Comparison of ENCODE assay signal across 17 cellular contexts in the genomic region with DNA sequence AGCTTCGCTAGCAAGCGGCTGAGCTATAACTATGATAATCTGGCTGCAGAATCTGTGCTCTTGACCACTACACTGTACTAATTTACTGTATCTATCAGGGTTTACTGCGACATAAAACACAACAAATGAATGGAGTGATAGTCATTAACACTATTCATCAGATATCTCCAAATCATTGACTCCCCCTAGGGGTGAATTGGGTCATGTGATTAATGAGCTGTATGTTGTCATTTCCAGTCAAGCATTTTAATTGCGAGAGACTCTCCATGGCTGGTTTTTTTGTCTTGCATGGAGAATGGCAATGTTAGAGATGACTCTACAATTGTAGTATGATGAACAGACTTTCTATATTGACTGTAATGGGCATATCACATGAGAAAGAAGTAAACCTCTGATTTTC. TPM values are rescaled to one million over a fixed set of nuclear protein-coding genes. Genes with fewer than 3 reads are reported as not detected.
DNase-seq lines count a peak whose midpoint lies in the region; ATAC-seq, FAIRE-seq and TF ChIP-seq lines count a peak whose summit lies in the region.
"Had no signal": no experiment of that assay in that cellular context is flagged by ENCODE, and none has a peak within 500 bp of the region (broad histone marks: within the 10 kb centered on the region; RNA-seq: fewer than 3 reads in every experiment).

No MANE protein-coding gene starts in this region.

- no peaks in the 10 kb centered on the region for H3K9me2 ChIP-seq in Loucy (replicated peaks; ENCODE audit: low read depth, low read length)

- TF ChIP-seq CTCF in Loucy (conservative IDR thresholded peaks at IDR 0.05; ENCODE audit: low read length) = peak; percentile 39
- peak; percentile 7 for TF ChIP-seq CTCF in astrocyte (IDR thresholded peaks at IDR 0.05; ENCODE audit: insufficient read depth, low read depth, low read length)
- peak; percentile 44 for TF ChIP-seq CTCF in neural progenitor cell (IDR thresholded peaks at IDR 0.05)
- TF ChIP-seq CTCF in upper lobe of right lung (IDR thresholded peaks at IDR 0.05) = no peak

- ATAC-seq in GM19463 (IDR thresholded peaks at IDR 0.05; ENCODE audit: unreplicated experiment) (no peak), upper lobe of right lung (no peak)

- H3K9ac ChIP-seq in Loucy (ENCODE audit: low read depth, low read length, poor library complexity, severe bottlenecking) (no peak overlapping the region), astrocyte (ENCODE audit: low read length) (no peak overlapping the region), neural progenitor cell (no peak overlapping the region)

- H3F3A ChIP-seq in Loucy (ENCODE audit: low read depth) = no peaks in the 10 kb centered on the region
- no peaks in the 10 kb centered on the region for H3F3A ChIP-seq in neural progenitor cell (ENCODE audit: low read depth)

- H3K27me3 Mint-ChIP-seq in astrocyte (ENCODE audit: low read depth, unreplicated experiment) (no peaks in the 10 kb centered on the region), neural progenitor cell (ENCODE audit: insufficient read depth, low read depth) (no peaks in the 10 kb centered on the region)
- H3K27me3 Mint-ChIP-seq: dendritic cell treated with granulocyte-macrophage colony-stimulating factor and Interleukin-4, amounts not matched to agents 40 ng/mL and 50 ng/mL, for 4 days had no signal

- H3K4me1 ChIP-seq in Loucy (ENCODE audit: insufficient read depth, low read length, poor library complexity, severe bottlenecking) = peaks cover 24% of the 10 kb centered on the region
- peaks cover 37% of the 10 kb centered on the region for H3K4me1 ChIP-seq in astrocyte (ENCODE audit: insufficient read depth, low read length)
- H3K4me1 ChIP-seq in neural progenitor cell = no peaks in the 10 kb centered on the region
- peaks cover 15% of the 10 kb centered on the region for H3K4me1 ChIP-seq in upper lobe of right lung

- H3K4me1 Mint-ChIP-seq in astrocyte (ENCODE audit: low read depth, unreplicated experiment) = peaks cover 29% of the 10 kb centered on the region
- H3K4me1 Mint-ChIP-seq in neural progenitor cell = peaks cover 7% of the 10 kb centered on the region

- H4K20me1 ChIP-seq in Loucy (ENCODE audit: insufficient read depth, low read length, poor library complexity, severe bottlenecking) (no peaks in the 10 kb centered on the region), astrocyte (ENCODE audit: insufficient read depth, low read length) (no peaks in the 10 kb centered on the region), neural progenitor cell (ENCODE audit: low read depth) (no peaks in the 10 kb centered on the region)

- no peaks in the 10 kb centered on the region for H3K9me3 ChIP-seq in Loucy (ENCODE audit: insufficient read depth, low read depth, low read length)
- H3K9me3 ChIP-seq in astrocyte (ENCODE audit: insufficient read depth, low read depth, low read length) = no peaks in the 10 kb centered on the region
- H3K9me3 ChIP-seq in neural progenitor cell (ENCODE audit: low read depth) = no peaks in the 10 kb centered on the region
- no peaks in the 10 kb centered on the region for H3K9me3 ChIP-seq in upper lobe of right lung
- H3K9me3 ChIP-seq: upper lobe of left lung had no signal

- intact Hi-C loops in upper lobe of right lung (cut with DNase I) = no loop called here

- H3K79me2 ChIP-seq in Loucy (ENCODE audit: insufficient read depth, low read length) = no peaks in the 10 kb centered on the region
- no peaks in the 10 kb centered on the region for H3K79me2 ChIP-seq in astrocyte (ENCODE audit: insufficient read depth, low read length)
- H3K79me2 ChIP-seq in neural progenitor cell (ENCODE audit: low read depth) = no peaks in the 10 kb centered on the region

- H3K4me3 Mint-ChIP-seq in astrocyte (ENCODE audit: unreplicated experiment) = no peak overlapping the region
- no peak overlapping the region for H3K4me3 Mint-ChIP-seq in neural progenitor cell
- H3K4me3 Mint-ChIP-seq: activated CD4-positive, alpha-beta memory T cell treated with anti-CD3 and anti-CD28 coated beads for 36 hours; dendritic cell treated with granulocyte-macrophage colony-stimulating factor and Interleukin-4, amounts not matched to agents 40 ng/mL and 50 ng/mL, for 4 days had no signal

- H3K36me3 ChIP-seq in Loucy (ENCODE audit: insufficient read depth, low read length) (no peaks in the 10 kb centered on the region), astrocyte (ENCODE audit: insufficient read depth, low read length) (no peaks in the 10 kb centered on the region), neural progenitor cell (no peaks in the 10 kb centered on the region), upper lobe of right lung (no peaks in the 10 kb centered on the region)
- H3K36me3 ChIP-seq: upper lobe of left lung had no signal

- H3K9me3 Mint-ChIP-seq in astrocyte (ENCODE audit: unreplicated experiment) = no peaks in the 10 kb centered on the region
- no peaks in the 10 kb centered on the region for H3K9me3 Mint-ChIP-seq in neural progenitor cell
- H3K9me3 Mint-ChIP-seq: activated CD4-positive, alpha-beta memory T cell treated with anti-CD3 and anti-CD28 coated beads for 36 hours; dendritic cell treated with granulocyte-macrophage colony-stimulating factor and Interleukin-4, amounts not matched to agents 40 ng/mL and 50 ng/mL, for 4 days had no signal

- no peak overlapping the region for H2AFZ ChIP-seq in Loucy (ENCODE audit: low read length)
- H2AFZ ChIP-seq in astrocyte (ENCODE audit: low read depth, low read length) = no peak overlapping the region
- H2AFZ ChIP-seq in neural progenitor cell (replicated peaks) = no peak overlapping the region

- H3K27ac Mint-ChIP-seq in astrocyte (ENCODE audit: unreplicated experiment) (no peak overlapping the region), neural progenitor cell (no peak overlapping the region)
- H3K27ac Mint-ChIP-seq: activated CD4-positive, alpha-beta memory T cell treated with anti-CD3 and anti-CD28 coated beads for 36 hours; dendritic cell treated with granulocyte-macrophage colony-stimulating factor and Interleukin-4, amounts not matched to agents 40 ng/mL and 50 ng/mL, for 4 days had no signal

- no peak for FAIRE-seq in astrocyte (lab: Jason Lieb, UNC)
- FAIRE-seq in GM19239 (lab: Jason Lieb, UNC) = no peak

- no peak overlapping the region for H3K27ac ChIP-seq in astrocyte (ENCODE audit: low read depth, low read length)
- H3K27ac ChIP-seq in neural progenitor cell = no peak overlapping the region
- no peak overlapping the region for H3K27ac ChIP-seq in upper lobe of right lung
- H3K27ac ChIP-seq: upper lobe of left lung had no signal

- DNase-seq in NCI-H748 (lab: John Stamatoyannopoulos, UW; ENCODE audit: unreplicated experiment) (peak; percentile 51), NCI-H748 treated with DMSO at 0.1 percent for 48 hours (lab: John Stamatoyannopoulos, UW) (no peak), astrocyte (ENCODE audit: low read depth) (no peak), neural progenitor cell (ENCODE audit: low spot score) (peak; percentile 19), GM19239 (ENCODE audit: insufficient read length, low spot score) (no peak), upper lobe of right lung (no peak)
- DNase-seq: activated CD4-positive, alpha-beta memory T cell treated with anti-CD3 and anti-CD28 coated beads for 36 hours; anterior cingulate cortex; DMS79; posterior cingulate gyrus; SHP77; stimulated activated CD4-positive, alpha-beta T cell treated with anti-CD3 and anti-CD28 coated beads, Interleukin-1b, Interleukin-23, amount 100 ng/mL, for 48 hours; T1000; upper lobe of left lung had no signal

- no peak overlapping the region for H3K4me3 ChIP-seq in Loucy (ENCODE audit: low read length, poor library complexity, severe bottlenecking)
- no peak overlapping the region for H3K4me3 ChIP-seq in astrocyte (ENCODE audit: insufficient read depth, low read depth, low read length)
- H3K4me3 ChIP-seq in neural progenitor cell = no peak overlapping the region
- no peak overlapping the region for H3K4me3 ChIP-seq in upper lobe of right lung
- H3K4me3 ChIP-seq: upper lobe of left lung had no signal

- H3K36me3 Mint-ChIP-seq in astrocyte (ENCODE audit: low read depth, unreplicated experiment) (no peaks in the 10 kb centered on the region), neural progenitor cell (no peaks in the 10 kb centered on the region)
- H3K36me3 Mint-ChIP-seq: activated CD4-positive, alpha-beta memory T cell treated with anti-CD3 and anti-CD28 coated beads for 36 hours had no signal

- H3K4me2 ChIP-seq in Loucy (ENCODE audit: low read depth, low read length, poor library complexity, severe bottlenecking) (no peak overlapping the region), astrocyte (ENCODE audit: low read length) (no peak overlapping the region), neural progenitor cell (no peak overlapping the region)

- H3K27me3 ChIP-seq in Loucy (ENCODE audit: insufficient read depth, low read length, poor library complexity, severe bottlenecking) (no peaks in the 10 kb centered on the region), astrocyte (ENCODE audit: insufficient read depth, low read length) (no peaks in the 10 kb centered on the region), neural progenitor cell (no peaks in the 10 kb centered on the region), upper lobe of right lung (no peaks in the 10 kb centered on the region)
- H3K27me3 ChIP-seq: upper lobe of left lung had no signal

RNA-seq across cellular contexts. Expression of a gene that starts 10.5 kb away (rescaled TPM):
- total RNA-seq in astrocyte (4.0 and 5.6 TPM in 2 replicates), neural progenitor cell (ENCODE audit: low replicate concordance) (not detected in 2 replicates), upper lobe of right lung (13.4 TPM)
- total RNA-seq: activated CD4-positive, alpha-beta memory T cell treated with anti-CD3 and anti-CD28 coated beads for 36 hours had no signal

RNA-seq across cellular contexts. Expression of a gene that starts 33.5 kb away (rescaled TPM):
- total RNA-seq in astrocyte = 28.9 and 31.3 TPM in 2 replicates
- total RNA-seq in neural progenitor cell (ENCODE audit: low replicate concordance) = not detected in 2 replicates
- 188 TPM for total RNA-seq in upper lobe of right lung

Comparison
In these comparisons a context has a peak if more than half of its experiments do, and no peak if none do; other contexts are left out.
1. DNase-seq: peak in NCI-H748 (single experiment) and neural progenitor cell (single experiment); none in NCI-H748 treated with DMSO at 0.1 percent for 48 hours (single experiment), astrocyte (single experiment), GM19239 (single experiment) and upper lobe of right lung (single experiment).
2. RNA of a gene that starts 33.5 kb away (total RNA-seq): 188 TPM in upper lobe of right lung (single experiment) and 28.9 to 31.3 TPM in astrocyte; not detected in neural progenitor cell; every median in the first group is over 10 times any median in the second.